In the genomic region with DNA sequence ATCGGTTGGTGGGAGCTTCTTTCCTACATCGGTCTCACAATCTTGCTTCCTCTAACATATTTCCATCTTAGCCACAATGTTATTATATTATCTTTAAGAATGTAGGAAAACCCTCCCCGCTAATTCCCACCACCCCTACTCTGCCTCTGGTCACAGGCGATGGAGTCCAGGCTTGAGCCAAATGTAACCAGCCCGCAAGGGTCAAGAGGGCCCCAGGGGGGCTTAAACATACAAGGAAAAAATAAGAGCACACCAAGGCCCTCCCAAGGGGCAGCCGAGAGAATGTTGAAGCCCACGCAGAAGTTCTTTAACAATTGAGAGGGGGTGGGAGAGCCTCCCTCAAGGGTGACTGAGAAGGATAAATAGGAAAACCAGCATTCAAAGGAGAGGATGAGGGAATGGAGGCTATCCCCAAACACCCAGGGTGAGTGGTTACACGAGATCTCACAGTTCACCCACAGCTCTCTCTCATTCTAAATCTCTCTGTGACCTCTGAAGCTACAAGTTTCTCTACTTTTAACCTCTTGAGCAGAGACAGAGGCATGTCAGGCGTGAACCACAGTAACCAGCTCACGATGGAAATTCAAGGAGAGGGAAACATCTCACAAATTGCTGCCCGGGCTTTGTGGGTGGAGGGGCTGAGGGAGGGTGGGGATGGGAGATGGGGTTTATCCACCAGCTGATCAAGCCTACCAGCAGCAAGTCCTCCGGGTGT, we compare ENCODE assay signal across 14 cellular contexts. TPM values are rescaled to one million over a fixed set of nuclear protein-coding genes. Genes with fewer than 3 reads are reported as not detected.
DNase-seq lines count a peak whose midpoint lies in the region; ATAC-seq, FAIRE-seq and TF ChIP-seq lines count a peak whose summit lies in the region.
"Had no signal": no experiment of that assay in that cellular context is flagged by ENCODE, and none has a peak within 500 bp of the region (broad histone marks: within the 10 kb centered on the region; RNA-seq: fewer than 3 reads in every experiment).

No MANE protein-coding gene starts in this region.

- H3K36me3 ChIP-seq in keratinocyte (ENCODE audit: control insufficient read depth in 2 of 2, extremely low read depth in 1 of 2, insufficient read depth in 2 of 2, low read length in 2 of 2) (no peaks in the 10 kb centered on the region), thoracic aorta (no peaks in the 10 kb centered on the region)

- no peak for FAIRE-seq in keratinocyte (lab: Jason Lieb, UNC)
- FAIRE-seq: GM12892 had no signal

- H3K9me3 ChIP-seq in keratinocyte (ENCODE audit: control insufficient read depth, low read depth, low read length) (no peaks in the 10 kb centered on the region), thoracic aorta (no peaks in the 10 kb centered on the region)

- H2AFZ ChIP-seq in keratinocyte (ENCODE audit: control insufficient read depth, low read length): peak overlapping the region; percentile 82

- H3K4me3 ChIP-seq in keratinocyte (ENCODE audit: control insufficient read depth in 2 of 3, extremely low read depth in 1 of 3, insufficient read depth in 2 of 3, low read depth in 1 of 3, low read length in 3 of 3) (peak overlapping the region in 2 of 3 experiments; percentile 15 to 30), thoracic aorta (no peak overlapping the region)

- ATAC-seq in thoracic aorta (ENCODE audit: insufficient number of reproducible peaks, low FRiP score, low read depth): no peak
- no peak for ATAC-seq in stimulated activated naive B cell treated with anti-CD40 and anti-IgM and Interleukin-4, amounts not matched to agents 10 μg/mL and 1 μg/mL and 100 μg/mL, for 72 hours (replicated peaks)
- ATAC-seq: stimulated activated effector memory CD8-positive, alpha-beta T cell treated with anti-CD3 and anti-CD28 coated beads, Interleukin-12 subunit alpha, Interleukin-12 subunit beta, amount 100 ng/mL, for 72 hours had no signal

- H3K9me1 ChIP-seq in keratinocyte (ENCODE audit: control insufficient read depth, extremely low read depth, insufficient read depth, low read length): no peaks in the 10 kb centered on the region

- dilution Hi-C loops in keratinocyte (cut with MboI; ENCODE audit: extremely low pct_ligation_motif_present, low sequenced_read_pairs): no loop called here

- H3K9me3 Mint-ChIP-seq in stimulated activated naive B cell treated with anti-CD40 and anti-IgM and Interleukin-4, amounts not matched to agents 10 μg/mL and 1 μg/mL and 100 μg/mL, for 72 hours: no peaks in the 10 kb centered on the region
- H3K9me3 Mint-ChIP-seq: stimulated activated effector memory CD8-positive, alpha-beta T cell treated with anti-CD3 and anti-CD28 coated beads, Interleukin-12 subunit alpha, Interleukin-12 subunit beta, amount 100 ng/mL, for 72 hours had no signal

- H3K27me3 ChIP-seq in keratinocyte (ENCODE audit: control insufficient read depth, extremely low read depth, insufficient read depth, low read length) (no peaks in the 10 kb centered on the region), thoracic aorta (replicated peaks; ENCODE audit: insufficient read depth) (no peaks in the 10 kb centered on the region)

- TF ChIP-seq CTCF in keratinocyte (optimal IDR thresholded peaks at IDR 0.05 in 1 of 3, IDR thresholded peaks at IDR 0.05 in 1 of 3, conservative IDR thresholded peaks at IDR 0.05 in 1 of 3; ENCODE audit: extremely low read depth in 1 of 3, insufficient read depth in 2 of 3, low read length in 3 of 3) (no peak), thoracic aorta (IDR thresholded peaks at IDR 0.05) (no peak)

- no peak overlapping the region for H3K4me3 Mint-ChIP-seq in stimulated activated naive B cell treated with anti-CD40 and anti-IgM and Interleukin-4, amounts not matched to agents 10 μg/mL and 1 μg/mL and 100 μg/mL, for 72 hours
- H3K4me3 Mint-ChIP-seq: stimulated activated effector memory CD8-positive, alpha-beta T cell treated with anti-CD3 and anti-CD28 coated beads, Interleukin-12 subunit alpha, Interleukin-12 subunit beta, amount 100 ng/mL, for 72 hours had no signal

- H3K4me2 ChIP-seq in keratinocyte (ENCODE audit: control insufficient read depth, extremely low read depth, insufficient read depth, low read depth, low read length): peak overlapping the region; percentile 76

- H3K36me3 Mint-ChIP-seq in stimulated activated naive B cell treated with anti-CD40 and anti-IgM and Interleukin-4, amounts not matched to agents 10 μg/mL and 1 μg/mL and 100 μg/mL, for 72 hours: no peaks in the 10 kb centered on the region
- H3K36me3 Mint-ChIP-seq: stimulated activated effector memory CD8-positive, alpha-beta T cell treated with anti-CD3 and anti-CD28 coated beads, Interleukin-12 subunit alpha, Interleukin-12 subunit beta, amount 100 ng/mL, for 72 hours had no signal

- no peak overlapping the region for H3K27ac Mint-ChIP-seq in stimulated activated naive B cell treated with anti-CD40 and anti-IgM and Interleukin-4, amounts not matched to agents 10 μg/mL and 1 μg/mL and 100 μg/mL, for 72 hours
- H3K27ac Mint-ChIP-seq: stimulated activated effector memory CD8-positive, alpha-beta T cell treated with anti-CD3 and anti-CD28 coated beads, Interleukin-12 subunit alpha, Interleukin-12 subunit beta, amount 100 ng/mL, for 72 hours had no signal

- H3K4me1 ChIP-seq in keratinocyte (ENCODE audit: control insufficient read depth, extremely low read depth, insufficient read depth, low read length) (peaks cover 33% of the 10 kb centered on the region), thoracic aorta (ENCODE audit: control insufficient read depth in 1 of 2, low read depth in 2 of 2) (peaks cover 3 to 16% of the 10 kb centered on the region in 2 donors)

- H3K27ac ChIP-seq in keratinocyte (ENCODE audit: control insufficient read depth, insufficient read depth, low read length): peak overlapping the region; percentile 82
- H3K27ac ChIP-seq in thoracic aorta: peak overlapping the region; percentile 46 to 52

- no peaks in the 10 kb centered on the region for H3K79me2 ChIP-seq in keratinocyte (ENCODE audit: control insufficient read depth, insufficient read depth, low read length)

- H3K4me1 Mint-ChIP-seq in stimulated activated naive B cell treated with anti-CD40 and anti-IgM and Interleukin-4, amounts not matched to agents 10 μg/mL and 1 μg/mL and 100 μg/mL, for 72 hours: no peaks in the 10 kb centered on the region
- H3K4me1 Mint-ChIP-seq: stimulated activated effector memory CD8-positive, alpha-beta T cell treated with anti-CD3 and anti-CD28 coated beads, Interleukin-12 subunit alpha, Interleukin-12 subunit beta, amount 100 ng/mL, for 72 hours had no signal

- peak overlapping the region; percentile 66 for H3K9ac ChIP-seq in keratinocyte (ENCODE audit: control insufficient read depth, extremely low read depth, insufficient read depth, low read length)

- no peaks in the 10 kb centered on the region for H4K20me1 ChIP-seq in keratinocyte (ENCODE audit: control insufficient read depth, extremely low read depth, insufficient read depth, low read length)

- peaks cover 0 to 7% of the 10 kb centered on the region in 2 donors for H3K27me3 Mint-ChIP-seq in stimulated activated naive B cell treated with anti-CD40 and anti-IgM and Interleukin-4, amounts not matched to agents 10 μg/mL and 1 μg/mL and 100 μg/mL, for 72 hours

- DNase-seq in HK-2 (ENCODE audit: unreplicated experiment): peak; percentile 51
- peak; percentile 68 for DNase-seq in astrocyte of the hippocampus (ENCODE audit: low read depth, low spot score)
- DNase-seq in keratinocyte (ENCODE audit: low read depth, low spot score): no peak
- no peak for DNase-seq in thoracic aorta (ENCODE audit: low spot score)
- no peak for DNase-seq in AML-193 (lab: John Stamatoyannopoulos, UW)
- DNase-seq in NCI-H2227 (lab: John Stamatoyannopoulos, UW; ENCODE audit: unreplicated experiment): no peak
- no peak for DNase-seq in activated CD4-positive, alpha-beta T cell treated with anti-CD3 and anti-CD28 coated beads for 48 hours
- no peak for DNase-seq in stimulated activated naive B cell treated with anti-CD40 and anti-IgM and Interleukin-4, amounts not matched to agents 10 μg/mL and 1 μg/mL and 100 μg/mL, for 72 hours
- DNase-seq: activated T-cell treated with anti-CD3 and anti-CD28 coated beads, Interleukin-2, amount 50 U/mL, for 1 hour; NCI-H2081 treated with DMSO at 0.1 percent for 48 hours; OCI-M1; stimulated activated CD4-positive, alpha-beta T cell treated with anti-CD3 and anti-CD28 coated beads, Interleukin-15, amount 100 ng/mL, for 24 hours had no signal

RNA-seq across cellular contexts. Expression of gene UACA, which starts 31.4 kb away (rescaled TPM):
- 13.4 to 26.6 TPM (median 22.7 TPM) in 3 replicates for polyA plus RNA-seq in keratinocyte
- 97.8 TPM for polyA plus RNA-seq in keratinocyte (2011; ENCODE audit: low read depth)
- polyA plus RNA-seq in keratinocyte (2011; cell fraction: cytosol; rRNA removed): 5.4 and 11.3 TPM in 2 replicates
- polyA plus RNA-seq in keratinocyte (2011; cell fraction: nucleus; rRNA removed): 18.3 and 24.3 TPM in 2 replicates
- polyA plus RNA-seq in keratinocyte (2012; ENCODE audit: low replicate concordance): 24.4 and 36.1 TPM in 2 replicates
- polyA minus RNA-seq in keratinocyte: 56.5 to 74.6 TPM (median 62.3 TPM) in 3 replicates
- polyA minus RNA-seq in keratinocyte (2011; cell fraction: cytosol; rRNA and poly(A)+ RNA removed): 19.2 TPM
- polyA minus RNA-seq in keratinocyte (2011; cell fraction: nucleus; rRNA and poly(A)+ RNA removed): 23.7 and 44.8 TPM in 2 replicates
- 100 to 1,000 TPM; 107 to 118 TPM for total RNA-seq in thoracic aorta

RNA-seq across cellular contexts. Expression of gene LARP6, which starts 59.2 kb away (rescaled TPM):
- 36.5 to 72.9 TPM (median 66.1 TPM) in 3 replicates for polyA plus RNA-seq in keratinocyte
- polyA plus RNA-seq in keratinocyte (2011; ENCODE audit: low read depth): 17.7 TPM
- 49.2 and 50.8 TPM in 2 replicates for polyA plus RNA-seq in keratinocyte (2011; cell fraction: cytosol; rRNA removed)
- polyA plus RNA-seq in keratinocyte (2011; cell fraction: nucleus; rRNA removed): 25.6 and 28.6 TPM in 2 replicates
- 19.8 and 46.5 TPM in 2 replicates for polyA plus RNA-seq in keratinocyte (2012; ENCODE audit: low replicate concordance)
- polyA minus RNA-seq in keratinocyte: 13.6 to 32.4 TPM (median 25.3 TPM) in 3 replicates
- 23.6 TPM for polyA minus RNA-seq in keratinocyte (2011; cell fraction: cytosol; rRNA and poly(A)+ RNA removed)
- polyA minus RNA-seq in keratinocyte (2011; cell fraction: nucleus; rRNA and poly(A)+ RNA removed): 7.1 TPM in 2 replicates
- total RNA-seq in thoracic aorta: 10 to 100 TPM; 43.3 to 92.6 TPM

Comparison
In these comparisons a context has a peak if more than half of its experiments do, and no peak if none do; other contexts are left out.
1. DNase-seq: peak in HK-2 (single experiment) and astrocyte of the hippocampus (single experiment); none in keratinocyte (single experiment), thoracic aorta (single experiment), AML-193 (0 of 2), NCI-H2227 (single experiment), activated CD4-positive, alpha-beta T cell treated with anti-CD3 and anti-CD28 coated beads for 48 hours (single experiment) and stimulated activated naive B cell treated with anti-CD40 and anti-IgM and Interleukin-4, amounts not matched to agents 10 μg/mL and 1 μg/mL and 100 μg/mL, for 72 hours (single experiment).